ENCODE assay signal across 12 cellular contexts in genomic region chr1:179021873-179022272, GRCh38. TPM values are rescaled to one million over a fixed set of nuclear protein-coding genes. Genes with fewer than 3 reads are reported as not detected.
DNase-seq lines count a peak whose midpoint lies in the region; ATAC-seq, FAIRE-seq and TF ChIP-seq lines count a peak whose summit lies in the region.
"Had no signal": no experiment of that assay in that cellular context is flagged by ENCODE, and none has a peak within 500 bp of the region (broad histone marks: within the 10 kb centered on the region; RNA-seq: fewer than 3 reads in every experiment).

No MANE protein-coding gene starts in this region.

- H3K4ac ChIP-seq in IMR-90 (ENCODE audit: low read depth, low read length): no peak overlapping the region
- H3K4ac ChIP-seq in H1 (replicated peaks; ENCODE audit: insufficient read length, low read depth, low read length): no peak overlapping the region

- H4K20me1 ChIP-seq in IMR-90 (ENCODE audit: insufficient read depth, low read length): no peaks in the 10 kb centered on the region; the same call in 1 of the 2 replicates
- no peaks in the 10 kb centered on the region for H4K20me1 ChIP-seq in H1 (replicated peaks in 1 of 2; ENCODE audit: control insufficient read depth in 1 of 2, insufficient read depth in 2 of 2, low read length in 2 of 2)

- no peak overlapping the region for H3K56ac ChIP-seq in IMR-90 (ENCODE audit: extremely low read depth, insufficient read depth, low read length)
- no peak overlapping the region for H3K56ac ChIP-seq in H1 (replicated peaks; ENCODE audit: insufficient read length, low read depth, low read length)

- no peak overlapping the region for H3K9ac ChIP-seq in IMR-90 (ENCODE audit: low read depth, low read length)
- H3K9ac ChIP-seq in H1 (replicated peaks in 1 of 4; ENCODE audit: extremely low read depth in 1 of 4, low read depth in 3 of 4, low read length in 3 of 4): no peak overlapping the region
- H3K9ac ChIP-seq in rectal smooth muscle tissue (ENCODE audit: low read length): no peak overlapping the region

- H2BK5ac ChIP-seq in IMR-90 (ENCODE audit: low read depth, low read length, poor library complexity, severe bottlenecking) (no peak overlapping the region), H1 (ENCODE audit: low read depth, low read length) (no peak overlapping the region)

- TF ChIP-seq RAD21 in IMR-90 (IDR thresholded peaks at IDR 0.05; ENCODE audit: low read length) (no peak), H1 (IDR thresholded peaks at IDR 0.05 in 1 of 2, conservative IDR thresholded peaks at IDR 0.05 in 1 of 2; ENCODE audit: low read depth in 2 of 2, low read length in 2 of 2) (no peak)

- in situ Hi-C loops in IMR-90 (cut with MboI; ENCODE audit: low sequenced_read_pairs): no loop called here

- peaks cover 2% of the 10 kb centered on the region for H3K4me1 ChIP-seq in IMR-90 (ENCODE audit: control insufficient read depth, insufficient read depth, low read length)
- H3K4me1 ChIP-seq in H1 (replicated peaks in 1 of 4; ENCODE audit: control insufficient read depth in 3 of 4, insufficient read depth in 4 of 4, low read length in 3 of 4): no peaks in the 10 kb centered on the region
- H3K4me1 ChIP-seq in rectal smooth muscle tissue (ENCODE audit: control insufficient read depth, insufficient read depth, low read length): peaks cover 2% of the 10 kb centered on the region
- peaks cover 13% of the 10 kb centered on the region for H3K4me1 ChIP-seq in body of pancreas

- H3K9me1 ChIP-seq in IMR-90 (ENCODE audit: insufficient read depth, low read length): peaks cover 6% of the 10 kb centered on the region

- H2BK20ac ChIP-seq in IMR-90 (ENCODE audit: low read depth, low read length): no peak overlapping the region
- no peak overlapping the region for H2BK20ac ChIP-seq in H1 (ENCODE audit: low read length)

- peaks cover 3% of the 10 kb centered on the region; the same call in 1 of the 2 replicates for H3K23me2 ChIP-seq in H1 (ENCODE audit: low read depth, low read length)

- no peak overlapping the region for H4K5ac ChIP-seq in IMR-90 (ENCODE audit: low read depth, low read length)
- no peak overlapping the region for H4K5ac ChIP-seq in H1 (ENCODE audit: insufficient read length, low read depth, low read length)

- 27% methylated on average over 2 of the region's 6 CpGs; no CpG with 5 or more reads in 1 of the 2 experiments for WGBS in IMR-90 (ENCODE audit: extremely low coverage in 2 of 2, insufficient read length in 1 of 2), 2 experiments
- 67% methylated on average over 6 of the region's 6 CpGs; no CpG with 5 or more reads in 1 of the 2 experiments for WGBS in H1 (ENCODE audit: extremely low coverage in 1 of 2, insufficient coverage in 1 of 2, insufficient read length in 1 of 2, insufficient replicate concordance in 2 of 2, low coverage in 1 of 2, low lambda C conversion rate in 2 of 2, missing lambda C conversion rate in 1 of 2), 2 experiments
- 27 to 31% methylated on average over 6 of the region's 6 CpGs for WGBS in body of pancreas, 2 donors

- POLR2A ChIA-PET in IMR-90 (lab: Charles Lee; ENCODE audit: unreplicated experiment): no interaction called here
- POLR2A ChIA-PET in H1 (lab: Charles Lee; ENCODE audit: partially characterized antibody): interaction anchor here (0.6 kb wide), 1 partner anchor 37 kb away, joined by 3 read pairs; no protein-coding TSS in a partner anchor

- no peak overlapping the region for H2BK15ac ChIP-seq in IMR-90 (ENCODE audit: low read depth, low read length)
- 0 out of 2 replicates have a peak overlapping the region, but pooled peaks have one; percentile 23 for H2BK15ac ChIP-seq in H1 (ENCODE audit: low read length)

- H3K4me3 ChIP-seq in IMR-90 (ENCODE audit: insufficient read depth, low read depth, low read length) (peak overlapping the region; percentile 12; the same call in 1 of the 2 replicates), H1 (ENCODE audit: extremely low read depth in 1 of 4, insufficient read depth in 2 of 4, low read depth in 3 of 4, low read length in 4 of 4) (no peak overlapping the region), rectal smooth muscle tissue (ENCODE audit: low read length) (peak overlapping the region; percentile 53), body of pancreas (no peak overlapping the region)

- H3K14ac ChIP-seq in IMR-90 (replicated peaks; ENCODE audit: low read depth, low read length): no peak overlapping the region
- H3K14ac ChIP-seq in H1 (ENCODE audit: insufficient read length): no peak overlapping the region

- H2AFZ ChIP-seq in IMR-90 (replicated peaks; ENCODE audit: low read length, poor library complexity): peak overlapping the region; percentile 81
- H2AFZ ChIP-seq in H1 (ENCODE audit: low read length): no peak overlapping the region

- H3K9me3 ChIP-seq in IMR-90 (ENCODE audit: control insufficient read depth, insufficient read depth, low read length) (no peaks in the 10 kb centered on the region), H1 (ENCODE audit: insufficient read depth in 2 of 2, low read depth in 1 of 2, low read length in 1 of 2) (no peaks in the 10 kb centered on the region), body of pancreas (no peaks in the 10 kb centered on the region)

- FAIRE-seq in H1 (lab: Jason Lieb, UNC): no peak

- peaks cover 0 to 3% of the 10 kb centered on the region in 2 experiments; a peak in 2 of 4 replicates for H3K79me2 ChIP-seq in H1 (ENCODE audit: control insufficient read depth in 1 of 2, insufficient read depth in 2 of 2, low read length in 2 of 2)

- TF ChIP-seq CTCF in IMR-90 (conservative IDR thresholded peaks at IDR 0.05; ENCODE audit: low read depth, low read length) (no peak), H1 (IDR thresholded peaks at IDR 0.05; ENCODE audit: control extremely low read depth in 1 of 3, insufficient read depth in 1 of 3, low read depth in 1 of 3, low read length in 3 of 3) (no peak), body of pancreas (IDR thresholded peaks at IDR 0.05) (no peak)

- dilution Hi-C loops in IMR-90 (cut with HindIII; ENCODE audit: low sequenced_read_pairs, unreplicated experiment): no loop called here

- H3K23ac ChIP-seq in IMR-90 (ENCODE audit: low read depth, low read length) (no peak overlapping the region), H1 (ENCODE audit: insufficient read length) (no peak overlapping the region)

- DNase-seq in IMR-90: peak; percentile 51
- DNase-seq in NOMO-1 treated with DMSO at 0.1 percent for 48 hours (lab: John Stamatoyannopoulos, UW; ENCODE audit: unreplicated experiment): peak; percentile 69
- DNase-seq in H1 (ENCODE audit: low read depth in 1 of 2, low spot score in 2 of 2): no peak
- DNase-seq in SKM-1 treated with dmso at 0.1 percent for 144 hours (lab: John Stamatoyannopoulos, UW; ENCODE audit: unreplicated experiment): no peak
- no peak for DNase-seq in body of pancreas
- DNase-seq in dermis blood vessel endothelial cell: no peak
- no peak for DNase-seq in NCI-H2196 treated with DMSO at 0.1 percent for 48 hours (lab: John Stamatoyannopoulos, UW; ENCODE audit: unreplicated experiment)
- DNase-seq: activated CD4-positive, alpha-beta T cell treated with anti-CD3 and anti-CD28 coated beads, Interleukin-2, amount 50 U/mL, for 4 hours; NCI-H1694 treated with DMSO at 0.1 percent for 48 hours; stimulated activated CD4-positive, alpha-beta T cell treated with anti-CD3 and anti-CD28 coated beads, Interleukin-4, amount 100 ng/mL, for 1 hour had no signal

- H2AK5ac ChIP-seq in IMR-90 (ENCODE audit: low read depth, low read length) (no peak overlapping the region), H1 (ENCODE audit: low read depth, low read length) (no peak overlapping the region)

- ATAC-seq in IMR-90 (ENCODE audit: low read depth) (no peak), body of pancreas (no peak)
- ATAC-seq: left lobe of liver had no signal

- H3K18ac ChIP-seq in IMR-90 (ENCODE audit: low read depth, low read length) (no peak overlapping the region), H1 (ENCODE audit: extremely low read depth, low read length) (no peak overlapping the region)

- CTCF ChIA-PET in IMR-90 (lab: Yijun Ruan, JAX) (interaction anchor here (0.5 to 2.0 kb wide), 2 partner anchors 19 to 43 kb away, joined by 4 to 5 read pairs; no protein-coding TSS in a partner anchor), H1 (lab: Charles Lee; ENCODE audit: partially characterized antibody) (interaction anchor here (0.8 to 2.5 kb wide), 3 partner anchors 19 to 172 kb away, joined by 3 to 14 read pairs (median 5); no protein-coding TSS in a partner anchor)

- TF ChIP-seq POLR2A in IMR-90 (IDR thresholded peaks at IDR 0.05; ENCODE audit: low read depth, low read length) (no peak), H1 (IDR thresholded peaks at IDR 0.05; ENCODE audit: control extremely low read depth in 1 of 2, low read depth in 2 of 2, low read length in 2 of 2) (no peak), body of pancreas (IDR thresholded peaks at IDR 0.05) (no peak)

- H2BK12ac ChIP-seq in H1 (ENCODE audit: low read depth, low read length): no peak overlapping the region

- intact Hi-C loops in IMR-90 (cut with micrococcal nuclease): no loop called here
- intact Hi-C loops in body of pancreas (cut with DNase I): no loop called here

- H4K91ac ChIP-seq in IMR-90 (ENCODE audit: insufficient read depth, low read depth, low read length): no peak overlapping the region
- no peak overlapping the region for H4K91ac ChIP-seq in H1 (replicated peaks; ENCODE audit: insufficient read length, low read length)

- no peak overlapping the region for H2AK9ac ChIP-seq in IMR-90 (replicated peaks; ENCODE audit: low read depth, low read length, poor library complexity)

- H2BK120ac ChIP-seq in IMR-90 (ENCODE audit: low read depth, low read length): no peak overlapping the region
- no peak overlapping the region for H2BK120ac ChIP-seq in H1 (replicated peaks; ENCODE audit: low read depth, low read length)

- H3K27ac ChIP-seq in IMR-90 (ENCODE audit: insufficient read depth, low read length) (no peak overlapping the region), H1 (ENCODE audit: low read depth, low read length) (no peak overlapping the region), rectal smooth muscle tissue (ENCODE audit: low read depth, low read length) (peak overlapping the region; percentile 15), body of pancreas (no peak overlapping the region)

- H3K27me3 ChIP-seq in IMR-90 (ENCODE audit: control insufficient read depth, insufficient read depth, low read length) (no peaks in the 10 kb centered on the region), H1 (replicated peaks in 1 of 4; ENCODE audit: control insufficient read depth in 3 of 4, extremely low read depth in 1 of 4, insufficient read depth in 3 of 4, low read length in 3 of 4) (no peaks in the 10 kb centered on the region), rectal smooth muscle tissue (ENCODE audit: control insufficient read depth, insufficient read depth, low read length) (no peaks in the 10 kb centered on the region), body of pancreas (no peaks in the 10 kb centered on the region)

- H3K36me3 ChIP-seq in IMR-90 (ENCODE audit: control insufficient read depth, insufficient read depth, low read length): no peaks in the 10 kb centered on the region
- H3K36me3 ChIP-seq in H1 (ENCODE audit: control insufficient read depth in 2 of 4, insufficient read depth in 4 of 4, low read length in 3 of 4): no peaks in the 10 kb centered on the region
- no peaks in the 10 kb centered on the region for H3K36me3 ChIP-seq in rectal smooth muscle tissue (ENCODE audit: control insufficient read depth, insufficient read depth, low read length)
- H3K36me3 ChIP-seq in body of pancreas (replicated peaks in 1 of 2; ENCODE audit: insufficient read depth in 1 of 2, low read depth in 2 of 2): no peaks in the 10 kb centered on the region

- H3K79me1 ChIP-seq in IMR-90 (ENCODE audit: low read depth in 1 of 2, low read length in 2 of 2) (peaks cover 3 to 5% of the 10 kb centered on the region in 2 experiments; a peak in 2 of 4 replicates), H1 (ENCODE audit: low read depth, low read length) (no peaks in the 10 kb centered on the region)

- TF ChIP-seq EP300 in H1 (IDR thresholded peaks at IDR 0.05; ENCODE audit: borderline replicate concordance in 1 of 2, low read depth in 2 of 2, low read length in 2 of 2): no peak

- H4K8ac ChIP-seq in IMR-90 (ENCODE audit: low read depth in 2 of 2, low read length in 2 of 2): no peak overlapping the region
- H4K8ac ChIP-seq in H1 (ENCODE audit: extremely low read depth, insufficient read depth, low read length): no peak overlapping the region

- H3K4me2 ChIP-seq in IMR-90 (ENCODE audit: low read depth, low read length): peak overlapping the region; percentile 69
- no peak overlapping the region for H3K4me2 ChIP-seq in H1 (ENCODE audit: insufficient read depth in 1 of 2, low read depth in 2 of 2, low read length in 2 of 2)

- no TSS peak for BruUV-seq in IMR-90 (replicated peaks; lab: Mats Ljungman, UMichigan)

RNA-seq across cellular contexts. Expression of gene FAM20B, which starts 3.8 kb away (rescaled TPM):
- total RNA-seq in IMR-90 (2012; rRNA removed): 36.7 and 38.4 TPM in 2 replicates
- polyA plus RNA-seq in IMR-90 (2012; rRNA removed): 13.4 and 17.1 TPM in 2 replicates
- polyA plus RNA-seq in IMR-90 (2012; cell fraction: cytosol; rRNA removed): 6.9 and 7.0 TPM in 2 replicates
- polyA plus RNA-seq in IMR-90 (2012; cell fraction: nucleus; rRNA removed; ENCODE audit: low replicate concordance): 3.9 and 9.7 TPM in 2 replicates
- total RNA-seq in H1 (2021; fragmentation: NEBNext Ultra II Directional; extraction: Animal tissue kit (Norgen Biotek cat#: 25700)): 36.3 and 36.6 TPM in 2 replicates
- polyA plus RNA-seq in H1 (2011; rRNA removed): 6.3 and 8.3 TPM in 2 replicates
- polyA plus RNA-seq in H1 (2011; cell fraction: cytosol; rRNA removed): 10.3 TPM
- 9.4 TPM for polyA plus RNA-seq in H1 (2011; cell fraction: nucleus; rRNA removed)
- polyA plus RNA-seq in H1 (2012, experiment 1 of 2): 12.6 to 21.2 TPM (median 13.9 TPM) in 4 replicates
- polyA plus RNA-seq in H1 (2012, experiment 2 of 2): 2.7 TPM
- 18.2 TPM for polyA plus RNA-seq in H1 (2013, experiment 1 of 2)
- polyA plus RNA-seq in H1 (2013, experiment 2 of 2): 18.7 TPM
- 36.1 and 43.3 TPM in 2 replicates for polyA minus RNA-seq in H1 (2011; rRNA and poly(A)+ RNA removed)
- 14.0 TPM for polyA minus RNA-seq in H1 (2011; cell fraction: cytosol; rRNA and poly(A)+ RNA removed)
- polyA minus RNA-seq in H1 (2011; cell fraction: nucleus; rRNA and poly(A)+ RNA removed): 17.0 TPM
- 10 to 100 TPM; 11.4 to 11.9 TPM for total RNA-seq in body of pancreas
- total RNA-seq in dermis blood vessel endothelial cell: 27.4 and 45.2 TPM in 2 replicates

RNA-seq across cellular contexts. Expression of gene TOR3A, which starts 60.0 kb away (rescaled TPM):
- total RNA-seq in IMR-90 (2012; rRNA removed) (11.9 and 16.8 TPM in 2 replicates), body of pancreas (10 to 100 TPM; 23.1 to 27.7 TPM), dermis blood vessel endothelial cell (36.4 and 40.5 TPM in 2 replicates)
- polyA plus RNA-seq in IMR-90 (2012; rRNA removed) (22.2 and 22.7 TPM in 2 replicates), H1 (2011; rRNA removed) (15.3 and 26.9 TPM in 2 replicates)
- 23.9 and 24.0 TPM in 2 replicates for polyA plus RNA-seq in IMR-90 (2012; cell fraction: cytosol; rRNA removed)
- polyA plus RNA-seq in IMR-90 (2012; cell fraction: nucleus; rRNA removed; ENCODE audit: low replicate concordance): 17.2 and 26.3 TPM in 2 replicates
- 19.9 and 21.4 TPM in 2 replicates for total RNA-seq in H1 (2021; fragmentation: NEBNext Ultra II Directional; extraction: Animal tissue kit (Norgen Biotek cat#: 25700))
- polyA plus RNA-seq in H1 (2011; cell fraction: cytosol; rRNA removed): 20.4 TPM
- polyA plus RNA-seq in H1 (2011; cell fraction: nucleus; rRNA removed): 32.6 TPM
- polyA plus RNA-seq in H1 (2012, experiment 1 of 2): 18.0 to 24.6 TPM (median 21.5 TPM) in 4 replicates
- 14.7 TPM for polyA plus RNA-seq in H1 (2012, experiment 2 of 2)
- polyA plus RNA-seq in H1 (2013, experiment 1 of 2): 15.3 TPM
- polyA plus RNA-seq in H1 (2013, experiment 2 of 2): 16.1 TPM
- polyA minus RNA-seq in H1 (2011; rRNA and poly(A)+ RNA removed): 29.6 and 40.8 TPM in 2 replicates
- 16.9 TPM for polyA minus RNA-seq in H1 (2011; cell fraction: cytosol; rRNA and poly(A)+ RNA removed)
- 14.4 TPM for polyA minus RNA-seq in H1 (2011; cell fraction: nucleus; rRNA and poly(A)+ RNA removed)

Comparison
In these comparisons a context has a peak if more than half of its experiments do, and no peak if none do; other contexts are left out.
1. DNase-seq: peak in IMR-90 (single experiment) and NOMO-1 treated with DMSO at 0.1 percent for 48 hours (single experiment); none in H1 (0 of 2), SKM-1 treated with dmso at 0.1 percent for 144 hours (single experiment), body of pancreas (0 of 4), dermis blood vessel endothelial cell (single experiment) and NCI-H2196 treated with DMSO at 0.1 percent for 48 hours (single experiment).
2. H3K4me3 ChIP-seq: peak in IMR-90 (single experiment) and rectal smooth muscle tissue (single experiment); none in H1 (0 of 4) and body of pancreas (0 of 2).